Comparison of ENCODE assay signal across 8 cellular contexts in the genomic region with DNA sequence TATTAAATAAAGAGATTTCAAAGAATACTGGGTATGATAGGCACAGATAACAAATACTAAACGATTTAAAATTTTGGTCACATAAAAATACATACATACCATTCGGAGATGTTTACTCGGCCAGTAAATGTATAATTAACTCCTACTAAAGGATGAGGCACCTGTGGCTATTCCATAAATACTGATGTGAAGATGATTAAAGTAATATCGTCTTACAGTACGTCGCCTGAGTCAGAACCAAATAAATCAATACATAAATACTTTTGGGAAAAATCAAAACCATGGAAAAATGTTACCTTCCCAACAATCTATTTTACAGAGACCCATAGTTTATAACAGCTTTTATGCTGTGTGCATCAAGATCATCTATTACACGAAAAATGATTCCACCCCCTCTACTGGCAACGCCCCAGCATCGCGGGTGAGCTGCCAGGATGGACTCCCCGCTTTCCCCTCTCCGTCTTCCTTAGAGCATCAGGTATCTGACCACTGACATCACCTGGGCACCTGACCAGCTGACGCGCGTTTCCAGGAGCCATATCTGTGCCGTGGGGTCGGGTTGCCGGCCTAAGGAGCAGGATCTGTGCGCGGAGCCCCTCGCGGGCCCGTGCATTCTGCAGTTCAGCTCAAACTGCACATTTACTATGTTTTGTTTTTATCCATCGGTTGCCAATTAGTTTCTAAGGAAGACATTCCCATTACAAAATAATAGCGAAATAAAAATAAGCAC. TPM values are rescaled to one million over a fixed set of nuclear protein-coding genes. Genes with fewer than 3 reads are reported as not detected.
DNase-seq lines count a peak whose midpoint lies in the region; ATAC-seq, FAIRE-seq and TF ChIP-seq lines count a peak whose summit lies in the region.

No MANE protein-coding gene starts in this region.

- peak; percentile 96 for FAIRE-seq in GM12891 (lab: Jason Lieb, UNC)

- DNase-seq in GM12891 (ENCODE audit: insufficient read length, low spot score), result peak; percentile 45
- DNase-seq in NCI-H146 (lab: John Stamatoyannopoulos, UW), result peak; percentile 92
- peak in 56 of 58 donors; percentile 5 to 69 (median 34) for DNase-seq in anterior cingulate cortex (lab: John Stamatoyannopoulos, UW)
- DNase-seq in hepatic stellate cell (ENCODE audit: low spot score), result peak; percentile 61
- peak; percentile 82 for DNase-seq in retina
- no peak for DNase-seq in GOT3 (lab: John Stamatoyannopoulos, UW)

- TF ChIP-seq POLR2A in GM12891 (IDR thresholded peaks at IDR 0.05; ENCODE audit: low read depth, low read length), result no peak

- peak overlapping the region; percentile 93 for H3K4me3 Mint-ChIP-seq in T-helper 1 cell treated with Interleukin-12 subunit alpha and Interleukin-12 subunit beta and Interleukin-4 antibody, amounts not matched to agents 30 μg/mL and 1 μg/mL, for 36 hours

- H3K36me3 Mint-ChIP-seq in T-helper 1 cell treated with Interleukin-12 subunit alpha and Interleukin-12 subunit beta and Interleukin-4 antibody, amounts not matched to agents 30 μg/mL and 1 μg/mL, for 36 hours (ENCODE audit: low read depth), result no peaks in the 10 kb centered on the region

- H3K4me1 Mint-ChIP-seq in T-helper 1 cell treated with Interleukin-12 subunit alpha and Interleukin-12 subunit beta and Interleukin-4 antibody, amounts not matched to agents 30 μg/mL and 1 μg/mL, for 36 hours (ENCODE audit: low read depth), result peaks cover 13% of the 10 kb centered on the region

- H3K9me3 Mint-ChIP-seq in T-helper 1 cell treated with Interleukin-12 subunit alpha and Interleukin-12 subunit beta and Interleukin-4 antibody, amounts not matched to agents 30 μg/mL and 1 μg/mL, for 36 hours, result no peaks in the 10 kb centered on the region

- ATAC-seq in HG02852 (IDR thresholded peaks at IDR 0.05; ENCODE audit: unreplicated experiment), result peak; percentile 51

- H3K27ac Mint-ChIP-seq in T-helper 1 cell treated with Interleukin-12 subunit alpha and Interleukin-12 subunit beta and Interleukin-4 antibody, amounts not matched to agents 30 μg/mL and 1 μg/mL, for 36 hours, result peak overlapping the region; percentile 71

- H3K27me3 Mint-ChIP-seq in T-helper 1 cell treated with Interleukin-12 subunit alpha and Interleukin-12 subunit beta and Interleukin-4 antibody, amounts not matched to agents 30 μg/mL and 1 μg/mL, for 36 hours (ENCODE audit: low read depth), result peaks cover 3% of the 10 kb centered on the region

TF ChIP-seq in GM12891, 5 proteins besides CTCF, POLR2A, EP300 and RAD21:
- TF ChIP-seq POU2F2 (IDR thresholded peaks at IDR 0.05; ENCODE audit: low read depth, low read length) (no peak), SPI1 (IDR thresholded peaks at IDR 0.05; ENCODE audit: low read depth, low read length) (no peak), TAF1 (IDR thresholded peaks at IDR 0.05; ENCODE audit: low read depth, low read length) (no peak), POLR2AphosphoS5 (IDR thresholded peaks at IDR 0.05; ENCODE audit: low read depth, low read length) (no peak), PAX5 (IDR thresholded peaks at IDR 0.05; ENCODE audit: insufficient read depth, low read length, severe bottlenecking) (no peak)

RNA-seq across cellular contexts. Expression of a gene that starts 1.0 kb away (rescaled TPM):
- polyA plus RNA-seq in GM12891 (2012; ENCODE audit: low read depth, missing spikeins), result 1.4 TPM

RNA-seq across cellular contexts. Expression of a gene that starts 40.9 kb away (rescaled TPM):
- 38.8 TPM for polyA plus RNA-seq in GM12891 (2012; ENCODE audit: low read depth, missing spikeins)

RNA-seq across cellular contexts. Expression of a gene that starts 41.5 kb away (rescaled TPM):
- polyA plus RNA-seq in GM12891 (2012; ENCODE audit: low read depth, missing spikeins), result 4.5 TPM
